ENCODE assay signal across 28 cellular contexts in the genomic region with DNA sequence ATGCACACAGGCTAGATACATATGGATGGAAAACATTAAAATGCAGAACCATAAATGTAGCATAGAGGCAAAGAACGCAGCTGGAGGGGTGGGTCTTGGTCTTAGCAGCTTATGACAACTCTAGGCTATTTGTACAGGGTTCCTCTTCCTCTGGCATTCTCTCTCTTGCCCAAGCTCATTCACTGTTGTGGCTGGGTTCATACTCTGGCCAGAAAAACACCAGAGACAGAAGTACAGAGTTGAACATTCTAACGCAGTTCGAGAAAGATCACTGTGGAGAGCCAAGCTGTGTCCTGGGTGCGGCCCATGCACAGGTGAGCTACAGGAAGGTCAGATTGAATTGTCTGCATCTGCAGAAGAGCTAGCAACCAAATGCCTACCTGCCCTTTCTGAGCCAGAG.
DNase-seq lines count a peak whose midpoint lies in the region; ATAC-seq, FAIRE-seq and TF ChIP-seq lines count a peak whose summit lies in the region.
"Had no signal": no experiment of that assay in that cellular context is flagged by ENCODE, and none has a peak within 500 bp of the region (broad histone marks: within the 10 kb centered on the region; RNA-seq: fewer than 3 reads in every experiment).

No MANE protein-coding gene starts in this region.

- H3K79me1 ChIP-seq in H9 (ENCODE audit: insufficient read depth, low read depth, low read length, poor library complexity, severe bottlenecking) = no peaks in the 10 kb centered on the region

- no peak overlapping the region for H3T11ph ChIP-seq in H9 (ENCODE audit: low read length)

- peak overlapping the region in 1 of 3 donors; percentile 42 for H3K27ac ChIP-seq in right lobe of liver
- H3K27ac ChIP-seq in HepG2 (ENCODE audit: extremely low read length, insufficient read depth, low read length) = no peak overlapping the region
- H3K27ac ChIP-seq in H9 (ENCODE audit: insufficient read length, low read depth, low read length) = no peak overlapping the region
- H3K27ac ChIP-seq: 22Rv1, A549, BLaER1 had no signal

- H3K9me3 Mint-ChIP-seq in H9 = no peaks in the 10 kb centered on the region
- H3K9me3 Mint-ChIP-seq: CD14-positive monocyte; CD4-positive, alpha-beta memory T cell; CD4-positive, CD25-positive, alpha-beta regulatory T cell; CD8-positive, alpha-beta memory T cell had no signal

- H4K91ac ChIP-seq in H9 (ENCODE audit: insufficient read length, low read depth, low read length) = no peak overlapping the region

- no peak overlapping the region for H2BK5ac ChIP-seq in H9 (ENCODE audit: insufficient read length, low read length)

- H3K27me3 ChIP-seq in right lobe of liver (no peaks in the 10 kb centered on the region), HepG2 (ENCODE audit: control insufficient read depth in 1 of 2, insufficient read depth in 2 of 2, low read length in 2 of 2) (no peaks in the 10 kb centered on the region), H9 (ENCODE audit: insufficient read depth, low read length) (no peaks in the 10 kb centered on the region)
- H3K27me3 ChIP-seq: BE2C, BLaER1 had no signal

- H2BK12ac ChIP-seq in H9 (ENCODE audit: insufficient read length, low read depth, low read length) = no peak overlapping the region

- no peak overlapping the region for H4K8ac ChIP-seq in H9 (replicated peaks; ENCODE audit: insufficient read length, low read depth, low read length)

- H4K20me1 ChIP-seq in HepG2 (ENCODE audit: insufficient read depth, low read length) = no peaks in the 10 kb centered on the region
- no peaks in the 10 kb centered on the region for H4K20me1 ChIP-seq in H9 (ENCODE audit: control insufficient read depth, insufficient read depth, insufficient read length)
- H4K20me1 ChIP-seq: BLaER1 had no signal

- H3K36me3 Mint-ChIP-seq in H9 (ENCODE audit: insufficient read depth in 1 of 3, low read depth in 3 of 3) = peaks cover 19 to 73% (median 54%) of the 10 kb centered on the region in 3 experiments; a peak in 6 of 7 replicates
- H3K36me3 Mint-ChIP-seq: CD14-positive monocyte; CD4-positive, alpha-beta memory T cell; CD4-positive, CD25-positive, alpha-beta regulatory T cell had no signal

- H3K9me3 ChIP-seq in right lobe of liver = no peaks in the 10 kb centered on the region
- H3K9me3 ChIP-seq in HepG2 (ENCODE audit: low read length) = no peaks in the 10 kb centered on the region
- no peaks in the 10 kb centered on the region for H3K9me3 ChIP-seq in H9 (ENCODE audit: control insufficient read depth, low read depth, low read length)
- H3K9me3 ChIP-seq: A549, BE2C, BLaER1 had no signal

- DNase-seq in right lobe of liver = no peak
- no peak for DNase-seq in HepG2 (ENCODE audit: low spot score)
- DNase-seq in H9 = no peak
- DNase-seq in left lobe of liver (ENCODE audit: low spot score) = no peak
- no peak for DNase-seq in stimulated activated naive CD8-positive, alpha-beta T cell treated with anti-CD3 and anti-CD28 coated beads, Interleukin-15, Interleukin-2, amounts not matched to agents 100 U/mL and 50 U/mL, for 24 hours
- DNase-seq: ACHN; BE2C; C1 segment of cervical spinal cord; CD4-positive, alpha-beta memory T cell; CD4-positive, CD25-positive, alpha-beta regulatory T cell; CD8-positive, alpha-beta memory T cell; COR-L47; DMS 273 treated with DMSO at 0.1 percent for 48 hours; DMS53; DMS79; DND-41; EL; GDM1 had no signal

- TF ChIP-seq RAD21 in HepG2 (CRISPR knock-in tag; IDR thresholded peaks at IDR 0.05) = no peak

- 33% methylated on average over 3 of the region's 4 CpGs for WGBS in right lobe of liver (ENCODE audit: insufficient coverage, low coverage, low lambda C conversion rate, missing lambda C conversion rate)
- 62% methylated on average over 4 of the region's 4 CpGs for WGBS in HepG2 (ENCODE audit: low lambda C conversion rate)
- WGBS in H9 (ENCODE audit: extremely low coverage, insufficient read length, low lambda C conversion rate) = no CpG with 5 or more reads among the region's 4 CpGs

- no peak overlapping the region for H2BK20ac ChIP-seq in H9 (ENCODE audit: low read depth, low read length, poor library complexity, severe bottlenecking)

- no peak overlapping the region for H2AK5ac ChIP-seq in H9 (ENCODE audit: insufficient read length, low read length)

- no peak for TF ChIP-seq CTCF in right lobe of liver (IDR thresholded peaks at IDR 0.05)
- no peak for TF ChIP-seq CTCF in HepG2 (CRISPR knock-in tag; IDR thresholded peaks at IDR 0.05)
- TF ChIP-seq CTCF in H9 (conservative IDR thresholded peaks at IDR 0.05) = no peak

- no TSS peak for BruUV-seq in HepG2 (replicated peaks; lab: Mats Ljungman, UMichigan)

- H3K23me2 ChIP-seq in H9 (ENCODE audit: insufficient read length, low read depth, low read length, poor library complexity, severe bottlenecking) = no peaks in the 10 kb centered on the region

- no peak overlapping the region for H3K23ac ChIP-seq in H9 (ENCODE audit: insufficient read length, low read depth, low read length)

- ATAC-seq in right lobe of liver (peak; percentile 30 to 72 (median 50)), HepG2 (no peak), left lobe of liver (peak; percentile 76), GM18517 (IDR thresholded peaks at IDR 0.05; ENCODE audit: unreplicated experiment) (no peak), esophagus mucosa (no peak)
- ATAC-seq in stimulated activated naive CD8-positive, alpha-beta T cell treated with anti-CD3 and anti-CD28 coated beads, Interleukin-15, Interleukin-2, amounts not matched to agents 100 U/mL and 50 U/mL, for 24 hours = no peak
- ATAC-seq: A549, GM12878 had no signal

- no peak overlapping the region for H3K4me3 Mint-ChIP-seq in H9
- H3K4me3 Mint-ChIP-seq: CD14-positive monocyte; CD4-positive, CD25-positive, alpha-beta regulatory T cell; CD8-positive, alpha-beta memory T cell had no signal

- no peak for FAIRE-seq in HepG2 (lab: Jason Lieb, UNC)
- FAIRE-seq: A549, GM12878, GM12892, GM18507, GM19239 had no signal

- no peak overlapping the region for H2BK120ac ChIP-seq in H9 (ENCODE audit: low read depth, low read length, poor library complexity, severe bottlenecking)

- no peak overlapping the region for H4K5ac ChIP-seq in H9 (ENCODE audit: insufficient read length, low read depth, low read length)

- H3K27me3 Mint-ChIP-seq in H9 (ENCODE audit: low read depth) = no peaks in the 10 kb centered on the region
- H3K27me3 Mint-ChIP-seq: CD4-positive, alpha-beta memory T cell; CD4-positive, CD25-positive, alpha-beta regulatory T cell; CD8-positive, alpha-beta memory T cell had no signal

- no peak overlapping the region for H3K4ac ChIP-seq in H9 (ENCODE audit: low read depth, low read length)

- CTCF ChIA-PET in HepG2 (lab: Yijun Ruan, JAX; ENCODE audit: low intra/inter-chr PET ratio, low total read pairs) = no interaction called here

- in situ Hi-C loops in HepG2 (cut with HindIII; ENCODE audit: extremely low pct_ligation_motif_present, low pct_unique_long_range_greater_than_20kb) = no loop called here

- TF ChIP-seq POLR2A in right lobe of liver (IDR thresholded peaks at IDR 0.05) (no peak), HepG2 (IDR thresholded peaks at IDR 0.05; ENCODE audit: insufficient read depth in 1 of 2, low read depth in 2 of 2, low read length in 2 of 2) (no peak)

- no peak overlapping the region for H2BK15ac ChIP-seq in H9 (ENCODE audit: low read depth, low read length)

- no peak overlapping the region for H3K18ac ChIP-seq in H9 (ENCODE audit: insufficient read length, low read depth, low read length)

- H3K4me1 ChIP-seq in right lobe of liver (peaks cover 0 to 19% (median 2%) of the 10 kb centered on the region in 4 donors), HepG2 (ENCODE audit: insufficient read depth, low read length) (peaks cover 19% of the 10 kb centered on the region), H9 (ENCODE audit: insufficient read depth, low read length) (no peaks in the 10 kb centered on the region)
- H3K4me1 ChIP-seq: A549, BE2C, BLaER1 had no signal

- H3K36me3 ChIP-seq in right lobe of liver (no peaks in the 10 kb centered on the region), HepG2 (replicated peaks in 1 of 2; ENCODE audit: control insufficient read depth in 1 of 2, insufficient read depth in 2 of 2, low read length in 2 of 2) (no peaks in the 10 kb centered on the region)

- intact Hi-C loops in right lobe of liver (cut with DNase I) (no loop called here), HepG2 (cut with micrococcal nuclease; ENCODE audit: unreplicated experiment) (no loop called here)

- H3K9ac ChIP-seq in HepG2 (ENCODE audit: insufficient read depth, low read depth, low read length) (no peak overlapping the region), H9 (ENCODE audit: extremely low read depth, insufficient read length, low read length) (no peak overlapping the region)
- H3K9ac ChIP-seq: BLaER1 had no signal

- no peak overlapping the region for H3K4me2 ChIP-seq in HepG2 (ENCODE audit: low read depth, low read length)
- no peak overlapping the region for H3K4me2 ChIP-seq in H9 (ENCODE audit: insufficient read depth, insufficient read length, low read length)
- H3K4me2 ChIP-seq: A549, BLaER1 had no signal

- no peak overlapping the region for H2AFZ ChIP-seq in HepG2 (ENCODE audit: low read length)
- H2AFZ ChIP-seq in H9 (ENCODE audit: low read length) = no peak overlapping the region

- no peak overlapping the region; the same call in 1 of the 2 replicates for H3K14ac ChIP-seq in H9 (ENCODE audit: insufficient read depth, low read length)

- no peak overlapping the region for H3K56ac ChIP-seq in H9 (ENCODE audit: insufficient read length, low read depth, low read length)

- POLR2A ChIA-PET in HepG2 (lab: Yijun Ruan, JAX) = no interaction called here

- H3K4me3 ChIP-seq in right lobe of liver (no peak overlapping the region), HepG2 (replicated peaks in 1 of 3; ENCODE audit: insufficient read depth in 1 of 3, low read depth in 2 of 3, low read length in 3 of 3) (no peak overlapping the region)
- H3K4me3 ChIP-seq: A549, BLaER1, GM12878 had no signal

- TF ChIP-seq EP300 in HepG2 (IDR thresholded peaks at IDR 0.05; ENCODE audit: low read depth in 2 of 2, low read length in 2 of 2) = no peak
- TF ChIP-seq EP300 in HepG2 (CRISPR knock-in tag; IDR thresholded peaks at IDR 0.05; ENCODE audit: borderline replicate concordance) = no peak

- no peaks in the 10 kb centered on the region for H3K79me2 ChIP-seq in HepG2 (ENCODE audit: insufficient read depth, low read length)
- H3K79me2 ChIP-seq in H9 (ENCODE audit: insufficient read depth, low read length) = no peaks in the 10 kb centered on the region

- peaks cover 15 to 16% of the 10 kb centered on the region in 2 experiments for H3K4me1 Mint-ChIP-seq in H9
- H3K4me1 Mint-ChIP-seq: CD14-positive monocyte; CD4-positive, alpha-beta memory T cell; CD4-positive, CD25-positive, alpha-beta regulatory T cell; CD8-positive, alpha-beta memory T cell had no signal

- H3K27ac Mint-ChIP-seq in H9 = peak overlapping the region in 2 of 3 experiments; percentile 66 to 85; a peak in 3 of 7 replicates
- H3K27ac Mint-ChIP-seq: CD4-positive, CD25-positive, alpha-beta regulatory T cell had no signal

TF ChIP-seq in HepG2, 621 proteins besides CTCF, POLR2A, EP300 and RAD21 (continues in another document):
- TF ChIP-seq ZFYVE20 (CRISPR knock-in tag; IDR thresholded peaks at IDR 0.05; ENCODE audit: borderline replicate concordance, low read depth) (no peak), SPEN (CRISPR knock-in tag; IDR thresholded peaks at IDR 0.05; ENCODE audit: low read depth) (no peak), SALL2 (CRISPR knock-in tag; IDR thresholded peaks at IDR 0.05) (no peak)

Comparison
In these comparisons a context has a peak if more than half of its experiments do, and no peak if none do; other contexts are left out.
1. ATAC-seq: peak in right lobe of liver (4 of 4) and left lobe of liver (single experiment); none in HepG2 (single experiment), stimulated activated naive CD8-positive, alpha-beta T cell treated with anti-CD3 and anti-CD28 coated beads, Interleukin-15, Interleukin-2, amounts not matched to agents 100 U/mL and 50 U/mL, for 24 hours (single experiment), GM18517 (single experiment) and esophagus mucosa (single experiment).